Comparison of ENCODE assay signal across 35 cellular contexts in the genomic region with DNA sequence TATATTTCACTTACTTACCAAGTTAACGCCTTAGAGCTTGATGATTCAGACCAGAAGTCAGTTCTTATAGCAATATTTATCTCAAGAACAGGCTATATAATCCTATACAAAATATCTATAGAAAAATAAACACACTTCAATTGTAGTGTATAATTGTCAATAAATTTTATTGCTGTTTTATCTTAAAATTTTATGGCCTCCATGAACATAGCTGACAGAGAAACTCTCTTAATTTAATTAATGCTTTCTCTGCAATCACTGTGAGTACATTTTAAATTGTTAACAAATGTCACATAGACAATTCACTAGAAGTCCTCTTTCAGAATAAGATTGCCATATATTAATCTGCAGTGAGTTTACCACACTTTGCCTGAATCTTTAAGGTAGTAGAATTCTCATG.
"Had no signal": no experiment of that assay in that cellular context is flagged by ENCODE, and none has a peak within 500 bp of the region (broad histone marks: within the 10 kb centered on the region; RNA-seq: fewer than 3 reads in every experiment).

No MANE protein-coding gene starts in this region.

- DNase-seq: activated B cell treated with CpG ODN at 0.5 μM for 24 hours; activated CD4-positive, alpha-beta memory T cell treated with anti-CD3 and anti-CD28 coated beads for 36 hours; activated CD4-positive, alpha-beta T cell treated with anti-CD3 and anti-CD28 coated beads for 4 hours; activated CD4-positive, alpha-beta T cell treated with anti-CD3 and anti-CD28 coated beads, Interleukin-2, amount 10 ng/mL, durations not matched to agents 24 days and 14 days; activated CD4-positive, alpha-beta T cell treated with anti-CD3 and anti-CD28 coated beads, Interleukin-2, amount 50 U/mL, for 1 hour; activated CD4-positive, alpha-beta T cell treated with anti-CD3 and anti-CD28 coated beads, Interleukin-2, amount 50 U/mL, for 4 hours; activated CD4-positive, CD25-positive, alpha-beta regulatory T cell treated with anti-CD3 and anti-CD28 coated beads, Interleukin-2, amount 50 U/mL, for 72 hours; activated CD8-positive, alpha-beta memory T cell treated with anti-CD3 and anti-CD28 coated beads, Interleukin-2, amount 50 U/mL, for 4 hours; activated CD8-positive, alpha-beta T cell treated with anti-CD3 and anti-CD28 coated beads for 36 hours; activated effector memory CD4-positive, alpha-beta T cell treated with anti-CD3 and anti-CD28 coated beads, Interleukin-2, amount 50 U/mL, for 16 hours; activated gamma-delta T cell treated with Interleukin-2 at 50 U/mL for 16 hours; activated naive CD4-positive, alpha-beta T cell; activated naive CD4-positive, alpha-beta T cell treated with anti-CD3 and anti-CD28 coated beads for 36 hours; activated naive CD4-positive, alpha-beta T cell treated with anti-CD3 and anti-CD28 coated beads, Interleukin-2, amount 50 U/mL, for 16 hours; activated naive CD8-positive, alpha-beta T cell treated with anti-CD3 and anti-CD28 coated beads for 36 hours; activated T-cell treated with anti-CD3 and anti-CD28 coated beads for 4 hours; activated T-cell treated with anti-CD3 and anti-CD28 coated beads, Interleukin-2, amount 50 U/mL, for 1 hour; activated T-cell treated with anti-CD3 and anti-CD28 coated beads, Interleukin-2, amount 50 U/mL, for 4 hours; activated T-cell treated with anti-CD3 and anti-CD28 coated beads, Interleukin-2, amount 50 U/mL, for 72 hours; adrenal gland; amniotic stem cell; aorta; body of pancreas; brain microvascular endothelial cell; central memory CD4-positive, alpha-beta T cell; T-helper 1 cell; T-helper 2 cell; T-helper 9 cell had no signal

- H3K4me1 Mint-ChIP-seq: activated B cell treated with CpG ODN at 0.5 μM for 24 hours; activated CD4-positive, alpha-beta T cell treated with anti-CD3 and anti-CD28 coated beads, Interleukin-2, amount 10 ng/mL, durations not matched to agents 24 days and 14 days; activated naive CD8-positive, alpha-beta T cell treated with anti-CD3 and anti-CD28 coated beads for 36 hours; activated T-helper 17 cell treated with anti-CD3 and anti-CD28 coated beads, Interleukin-2, amount 50 U/mL, for 72 hours had no signal

- H3K27me3 Mint-ChIP-seq: activated B cell treated with CpG ODN at 0.5 μM for 24 hours; activated CD4-positive, alpha-beta memory T cell treated with anti-CD3 and anti-CD28 coated beads for 36 hours; activated CD4-positive, alpha-beta T cell treated with anti-CD3 and anti-CD28 coated beads, Interleukin-2, amount 10 ng/mL, durations not matched to agents 24 days and 14 days; activated CD8-positive, alpha-beta T cell treated with anti-CD3 and anti-CD28 coated beads for 36 hours; activated naive CD8-positive, alpha-beta T cell treated with anti-CD3 and anti-CD28 coated beads for 36 hours; activated T-helper 17 cell treated with anti-CD3 and anti-CD28 coated beads, Interleukin-2, amount 50 U/mL, for 72 hours had no signal

- H3K9me3 Mint-ChIP-seq: activated B cell treated with CpG ODN at 0.5 μM for 24 hours; activated CD4-positive, alpha-beta memory T cell treated with anti-CD3 and anti-CD28 coated beads for 36 hours; activated CD4-positive, alpha-beta T cell treated with anti-CD3 and anti-CD28 coated beads, Interleukin-2, amount 10 ng/mL, durations not matched to agents 24 days and 14 days; activated naive CD4-positive, alpha-beta T cell treated with anti-CD3 and anti-CD28 coated beads, Interleukin-2, amount 50 U/mL, for 72 hours; activated naive CD8-positive, alpha-beta T cell treated with anti-CD3 and anti-CD28 coated beads for 36 hours; activated T-cell treated with anti-CD3 and anti-CD28 coated beads, Interleukin-2, amount 50 U/mL, for 4 hours; T-helper 2 cell treated with Interferon-gamma antibody and Interleukin-4, amounts not matched to agents 5 μg/mL and 100 μg/mL, for 36 hours had no signal

- H3K36me3 Mint-ChIP-seq: activated CD4-positive, alpha-beta memory T cell treated with anti-CD3 and anti-CD28 coated beads for 36 hours; activated naive CD4-positive, alpha-beta T cell treated with anti-CD3 and anti-CD28 coated beads, Interleukin-2, amount 50 U/mL, for 72 hours; activated naive CD8-positive, alpha-beta T cell treated with anti-CD3 and anti-CD28 coated beads for 36 hours had no signal

- FAIRE-seq: astrocyte, TTC549 had no signal

- H3K4me3 Mint-ChIP-seq: activated B cell treated with CpG ODN at 0.5 μM for 24 hours; activated CD4-positive, alpha-beta memory T cell treated with anti-CD3 and anti-CD28 coated beads for 36 hours; activated CD4-positive, alpha-beta T cell treated with anti-CD3 and anti-CD28 coated beads, Interleukin-2, amount 10 ng/mL, durations not matched to agents 24 days and 14 days; activated CD8-positive, alpha-beta T cell treated with anti-CD3 and anti-CD28 coated beads for 36 hours; activated naive CD4-positive, alpha-beta T cell treated with anti-CD3 and anti-CD28 coated beads for 36 hours; activated naive CD8-positive, alpha-beta T cell treated with anti-CD3 and anti-CD28 coated beads for 36 hours; activated T-cell treated with anti-CD3 and anti-CD28 coated beads, Interleukin-2, amount 50 U/mL, for 4 hours; activated T-cell treated with anti-CD3 and anti-CD28 coated beads, Interleukin-2, amount 50 U/mL, for 72 hours; activated T-helper 1 cell treated with anti-CD3 and anti-CD28 coated beads, Interleukin-12 subunit alpha, Interleukin-12 subunit beta, Interleukin-2, Interleukin-4 antibody, amounts not matched to agents 30 ng/mL and 10 ng/mL and 1 ng/mL, durations not matched to agents 14 hours and 24 hours and 36 hours; activated T-helper 17 cell treated with anti-CD3 and anti-CD28 coated beads, Interleukin-2, amount 50 U/mL, for 72 hours; T-helper 1 cell treated with Interleukin-12 subunit alpha and Interleukin-12 subunit beta and Interleukin-4 antibody, amounts not matched to agents 30 μg/mL and 1 μg/mL, for 36 hours; T-helper 2 cell treated with Interferon-gamma antibody and Interleukin-4, amounts not matched to agents 5 μg/mL and 100 μg/mL, for 36 hours had no signal

- H3K27ac Mint-ChIP-seq: activated B cell treated with CpG ODN at 0.5 μM for 24 hours; activated CD4-positive, alpha-beta memory T cell treated with anti-CD3 and anti-CD28 coated beads for 36 hours; activated CD4-positive, alpha-beta T cell treated with anti-CD3 and anti-CD28 coated beads, Interleukin-2, amount 10 ng/mL, durations not matched to agents 24 days and 14 days; activated CD8-positive, alpha-beta T cell treated with anti-CD3 and anti-CD28 coated beads for 36 hours; activated naive CD4-positive, alpha-beta T cell treated with anti-CD3 and anti-CD28 coated beads for 36 hours; activated naive CD4-positive, alpha-beta T cell treated with anti-CD3 and anti-CD28 coated beads, Interleukin-2, amount 50 U/mL, for 72 hours; activated naive CD8-positive, alpha-beta T cell treated with anti-CD3 and anti-CD28 coated beads for 36 hours; activated T-cell treated with anti-CD3 and anti-CD28 coated beads, Interleukin-2, amount 50 U/mL, for 72 hours; activated T-helper 1 cell treated with anti-CD3 and anti-CD28 coated beads, Interleukin-12 subunit alpha, Interleukin-12 subunit beta, Interleukin-2, Interleukin-4 antibody, amounts not matched to agents 30 ng/mL and 10 ng/mL and 1 ng/mL, durations not matched to agents 14 hours and 24 hours and 36 hours; activated T-helper 17 cell treated with anti-CD3 and anti-CD28 coated beads, Interleukin-2, amount 50 U/mL, for 72 hours; T-helper 1 cell treated with Interleukin-12 subunit alpha and Interleukin-12 subunit beta and Interleukin-4 antibody, amounts not matched to agents 30 μg/mL and 1 μg/mL, for 36 hours; T-helper 2 cell treated with Interferon-gamma antibody and Interleukin-4, amounts not matched to agents 5 μg/mL and 100 μg/mL, for 36 hours had no signal
